2 cellular contexts compared by ENCODE assay signal in the genomic region with DNA sequence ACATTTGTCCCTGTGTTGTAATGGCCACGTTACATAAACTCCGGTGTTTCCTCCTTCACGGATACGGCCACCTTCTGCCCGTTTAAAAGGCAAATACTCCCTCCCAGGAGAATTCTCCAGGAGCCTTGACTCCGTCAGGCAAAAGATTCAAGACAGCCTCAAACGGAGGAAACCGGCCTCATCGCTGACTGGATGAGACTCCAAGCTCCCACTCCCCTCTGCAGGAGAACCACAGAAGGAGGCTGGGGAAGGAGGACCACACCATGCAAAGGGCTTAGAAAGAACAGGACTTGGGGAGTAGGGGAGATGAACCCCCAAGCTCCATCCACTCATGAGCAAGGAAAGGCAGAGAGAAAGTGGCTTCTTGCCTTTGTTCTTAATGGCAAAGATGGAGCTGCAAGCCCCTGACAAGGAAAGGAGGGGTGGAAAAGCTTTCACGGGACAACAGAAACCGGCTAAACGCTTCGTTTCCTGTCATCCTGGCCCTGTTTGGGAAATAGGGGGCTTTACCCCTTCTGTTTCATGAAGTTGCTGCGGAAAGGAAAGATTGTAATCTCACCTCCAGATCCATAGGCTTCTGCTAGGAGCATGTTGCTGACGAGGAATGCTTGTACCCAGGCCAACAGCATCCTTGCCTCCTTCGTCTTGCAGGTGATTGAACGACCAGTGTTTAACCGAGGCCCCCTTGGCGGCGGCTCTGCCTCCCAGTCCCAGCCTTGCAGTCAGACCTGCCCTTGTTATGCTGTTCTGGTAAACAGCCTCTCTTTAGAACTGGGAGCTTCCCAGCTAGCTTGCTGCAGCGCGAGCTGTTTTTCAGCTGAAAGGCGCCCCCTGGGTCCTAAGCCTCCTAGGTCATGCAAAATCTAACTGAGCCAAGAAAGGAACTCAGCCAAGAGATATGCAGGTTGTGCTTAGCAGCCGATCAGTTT.
TF ChIP-seq lines count a peak whose summit lies in the region.

TSS of gene PIK3IP1 (minus strand) at position 773 of the 929 bp plus-strand sequence. CDS start at position 629, 144 bp downstream.

TF ChIP-seq in IMR-90, 13 proteins besides CTCF, POLR2A, EP300 and RAD21 (continued from another document):
- TF ChIP-seq CHD1 (IDR thresholded peaks at IDR 0.05; ENCODE audit: low read depth, low read length) (peak; percentile 89; the same call in 1 of the 2 replicates), CEBPB (IDR thresholded peaks at IDR 0.05; ENCODE audit: low read depth, low read length) (no peak), SMC3 (IDR thresholded peaks at IDR 0.05; ENCODE audit: low read depth, low read length) (0 out of 2 replicates have a peak, but pooled peaks have one; percentile 16), RCOR1 (IDR thresholded peaks at IDR 0.05; ENCODE audit: insufficient replicate concordance, low read length) (no peak)
- TF ChIP-seq, protein P1, sequence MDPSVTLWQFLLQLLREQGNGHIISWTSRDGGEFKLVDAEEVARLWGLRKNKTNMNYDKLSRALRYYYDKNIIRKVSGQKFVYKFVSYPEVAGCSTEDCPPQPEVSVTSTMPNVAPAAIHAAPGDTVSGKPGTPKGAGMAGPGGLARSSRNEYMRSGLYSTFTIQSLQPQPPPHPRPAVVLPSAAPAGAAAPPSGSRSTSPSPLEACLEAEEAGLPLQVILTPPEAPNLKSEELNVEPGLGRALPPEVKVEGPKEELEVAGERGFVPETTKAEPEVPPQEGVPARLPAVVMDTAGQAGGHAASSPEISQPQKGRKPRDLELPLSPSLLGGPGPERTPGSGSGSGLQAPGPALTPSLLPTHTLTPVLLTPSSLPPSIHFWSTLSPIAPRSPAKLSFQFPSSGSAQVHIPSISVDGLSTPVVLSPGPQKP (IDR thresholded peaks at IDR 0.05; ENCODE audit: borderline replicate concordance, low read depth, low read length): no peak

TF ChIP-seq in PFSK-1, 5 proteins besides CTCF, POLR2A, EP300 and RAD21 (continued from another document):
- TF ChIP-seq REST (IDR thresholded peaks at IDR 0.05; ENCODE audit: insufficient read depth in 1 of 2, low read depth in 2 of 2, low read length in 2 of 2) (no peak), POLR2AphosphoS5 (IDR thresholded peaks at IDR 0.05; ENCODE audit: low read depth, low read length) (no peak)
